In the genomic region with DNA sequence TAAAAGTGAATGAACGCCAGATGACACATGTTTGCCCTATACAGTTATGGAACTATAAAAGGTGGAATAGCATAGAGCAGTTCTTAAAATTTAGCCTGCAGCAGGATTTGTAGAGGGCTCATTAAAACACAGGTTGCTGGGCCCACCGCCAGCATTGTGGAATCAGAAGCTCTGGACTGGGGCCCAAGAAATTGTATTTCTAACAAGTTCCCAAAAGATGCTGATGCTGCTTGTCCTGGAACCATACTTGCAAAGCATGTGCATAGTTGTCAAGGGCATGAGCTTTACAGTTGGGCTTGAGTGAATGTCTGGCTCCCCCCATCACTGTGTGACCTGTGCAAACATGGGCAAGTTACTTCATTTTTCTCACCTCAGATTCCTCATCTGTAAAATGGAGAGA, we compare ENCODE assay signal across 31 cellular contexts. TPM values are rescaled to one million over a fixed set of nuclear protein-coding genes. Genes with fewer than 3 reads are reported as not detected.
"Had no signal": no experiment of that assay in that cellular context is flagged by ENCODE, and none has a peak within 500 bp of the region (broad histone marks: within the 10 kb centered on the region; RNA-seq: fewer than 3 reads in every experiment).

No MANE protein-coding gene starts in this region.

- H2AFZ ChIP-seq: hepatocyte had no signal

- H3K4me2 ChIP-seq: hepatocyte, smooth muscle cell had no signal

- H3K36me3 ChIP-seq: ovary, right atrium auricular region, right lobe of liver, thyroid gland, upper lobe of right lung had no signal

- H3K79me2 ChIP-seq: hepatocyte had no signal

- H3K4me1 ChIP-seq: left ventricle myocardium inferior, right atrium auricular region, right lobe of liver, testis, thyroid gland, upper lobe of right lung had no signal

- H3K4me3 ChIP-seq: hepatocyte, left ventricle myocardium inferior, lung, mucosa of descending colon, ovary, right atrium auricular region, right lobe of liver, smooth muscle cell, testis, thyroid gland, upper lobe of right lung had no signal

- H3K9me3 ChIP-seq: left ventricle myocardium inferior, mucosa of descending colon, ovary, right atrium auricular region, right lobe of liver, testis, thyroid gland, upper lobe of right lung had no signal

- H3K27ac ChIP-seq: hepatocyte, left ventricle myocardium inferior, ovary, right atrium auricular region, right lobe of liver, testis, thyroid gland, upper lobe of right lung had no signal

- DNase-seq: islet precursor cell; left ventricle myocardium inferior; mesendoderm; midbrain; mucosa of descending colon; naive thymus-derived CD4-positive, alpha-beta T cell; ovary; right lobe of liver; stimulated activated CD4-positive, alpha-beta T cell treated with anti-CD3 and anti-CD28 coated beads, Interleukin-1b, Interleukin-23, amount 100 ng/mL, for 48 hours; stimulated activated CD4-positive, alpha-beta T cell treated with anti-CD3 and anti-CD28 coated beads, Interleukin-2, amount 100 ng/mL, for 48 hours; stimulated activated CD4-positive, alpha-beta T cell treated with anti-CD3 and anti-CD28 coated beads, Interleukin-4, amount 100 ng/mL, for 4 hours; stimulated activated CD8-positive, alpha-beta memory T cell treated with anti-CD3 and anti-CD28 coated beads, Interleukin-4, amount 100 ng/mL, for 48 hours; stimulated activated naive CD4-positive, alpha-beta T cell treated with Interleukin-2 at 50 U/mL for 16 hours; stimulated activated naive CD8-positive, alpha-beta T cell treated with anti-CD3 and anti-CD28 coated beads, Interleukin-15, amount 100 ng/mL, for 72 hours; testis; thyroid gland; trophoblast cell; upper lobe of right lung had no signal

- FAIRE-seq: urothelium cell line had no signal

- H3K27me3 ChIP-seq: hepatocyte, ovary, right atrium auricular region, right lobe of liver, testis, thyroid gland, upper lobe of right lung had no signal

RNA-seq across cellular contexts. Expression of a gene that starts 37.5 kb away (rescaled TPM):
- total RNA-seq: hepatocyte; kidney epithelial cell; left ventricle myocardium inferior; lower leg skin; lung; mucosa of descending colon; naive thymus-derived CD4-positive, alpha-beta T cell; natural killer cell treated with Interleukin-12 subunit alpha and Interleukin-12 subunit beta and Interleukin-15 and Interleukin-18, amount 100 ng/mL, for 72 hours; omental fat pad; ovary; pulmonary artery endothelial cell; renal cortical epithelial cell; right atrium auricular region; right lobe of liver; skeletal muscle tissue; smooth muscle cell; thyroid gland; upper lobe of right lung had no signal
- polyA plus RNA-seq: hepatocyte; lung; naive thymus-derived CD4-positive, alpha-beta T cell; neural cell; ovary; smooth muscle cell had no signal
